11 cellular contexts compared by ENCODE assay signal in genomic region chr13:113832631-113833030, GRCh38.
"Had no signal": no experiment of that assay in that cellular context is flagged by ENCODE, and none has a peak within 500 bp of the region (broad histone marks: within the 10 kb centered on the region; RNA-seq: fewer than 3 reads in every experiment).

No MANE protein-coding gene starts in this region.

- H3K27me3 ChIP-seq: hepatocyte, neutrophil had no signal

- H3K36me3 ChIP-seq: neutrophil had no signal

- DNase-seq: effector memory CD4-positive, alpha-beta T cell; head of caudate nucleus; left colon; mammary epithelial cell; naive thymus-derived CD4-positive, alpha-beta T cell; nephron progenitor cell; stimulated activated CD4-positive, alpha-beta T cell treated with anti-CD3 and anti-CD28 coated beads, Interleukin-12 subunit alpha, Interleukin-12 subunit beta, amount 100 ng/mL, for 4 hours; stimulated activated naive CD4-positive, alpha-beta T cell treated with Interleukin-2 at 50 U/mL for 16 hours had no signal

- H3K27ac ChIP-seq: hepatocyte, neutrophil had no signal

- H3K4me3 ChIP-seq: hepatocyte had no signal

- H3K9me3 ChIP-seq: neutrophil had no signal

- ATAC-seq: esophagus mucosa; naive thymus-derived CD4-positive, alpha-beta T cell had no signal
